ENCODE assay signal across 15 cellular contexts in genomic region chr1:2860476-2861142, GRCh38. TPM values are rescaled to one million over a fixed set of nuclear protein-coding genes. Genes with fewer than 3 reads are reported as not detected.
A peak's percentile ranks its signal among the peaks of the same experiment; 100 is the strongest.
DNase-seq lines count a peak whose midpoint lies in the region; ATAC-seq, FAIRE-seq and TF ChIP-seq lines count a peak whose summit lies in the region.
"Had no signal": no experiment of that assay in that cellular context is flagged by ENCODE, and none has a peak within 500 bp of the region (broad histone marks: within the 10 kb centered on the region; RNA-seq: fewer than 3 reads in every experiment).

No MANE protein-coding gene starts in this region.

- peak overlapping the region; percentile 89 for H2BK15ac ChIP-seq in neuronal stem cell (ENCODE audit: low read length)

- H3K4me1 ChIP-seq in right lobe of liver (no peaks in the 10 kb centered on the region), HepG2 (ENCODE audit: insufficient read depth, low read length) (no peaks in the 10 kb centered on the region), right cardiac atrium (ENCODE audit: control insufficient read depth, insufficient read depth, low read length) (no peaks in the 10 kb centered on the region), neuronal stem cell (ENCODE audit: control insufficient read depth in 2 of 2, insufficient read depth in 1 of 2, low read depth in 1 of 2, low read length in 2 of 2) (peaks cover 0 to 9% of the 10 kb centered on the region in 2 donors)
- H3K4me1 ChIP-seq: A549, HAP-1 had no signal

- peak overlapping the region; percentile 84 for H2AK5ac ChIP-seq in neuronal stem cell (ENCODE audit: low read depth, low read length)

- ATAC-seq in right lobe of liver: no peak
- ATAC-seq in HepG2: no peak
- ATAC-seq in right cardiac atrium: no peak
- no peak for ATAC-seq in GM19467 (IDR thresholded peaks at IDR 0.05; ENCODE audit: unreplicated experiment)
- no peak for ATAC-seq in stimulated activated effector memory CD8-positive, alpha-beta T cell treated with anti-CD3 and anti-CD28 coated beads, Interleukin-12 subunit alpha, Interleukin-12 subunit beta, amount 100 ng/mL, for 72 hours
- ATAC-seq: GM12878 had no signal

- no peaks in the 10 kb centered on the region; the same call in 1 of the 2 replicates for H4K20me1 ChIP-seq in HepG2 (ENCODE audit: insufficient read depth, low read length)

- peaks cover 8% of the 10 kb centered on the region for H3K4me1 Mint-ChIP-seq in stimulated activated effector memory CD8-positive, alpha-beta T cell treated with anti-CD3 and anti-CD28 coated beads, Interleukin-12 subunit alpha, Interleukin-12 subunit beta, amount 100 ng/mL, for 72 hours

- no TSS peak for BruUV-seq in HepG2 (replicated peaks; lab: Mats Ljungman, UMichigan)

- no peak overlapping the region for H2BK120ac ChIP-seq in neuronal stem cell (ENCODE audit: low read depth, low read length)

- peak overlapping the region; percentile 38 for H3K18ac ChIP-seq in neuronal stem cell (ENCODE audit: low read length)

- H2AFZ ChIP-seq in HepG2 (ENCODE audit: low read length) (no peak overlapping the region), neuronal stem cell (ENCODE audit: low read length) (no peak overlapping the region)

- H3K23ac ChIP-seq in neuronal stem cell (ENCODE audit: low read depth, low read length, poor library complexity): no peak overlapping the region

- no peaks in the 10 kb centered on the region for H3K27me3 ChIP-seq in right lobe of liver
- H3K27me3 ChIP-seq in HepG2 (ENCODE audit: control insufficient read depth in 1 of 2, insufficient read depth in 2 of 2, low read length in 2 of 2): peaks cover 11 to 68% of the 10 kb centered on the region in 2 experiments
- no peaks in the 10 kb centered on the region for H3K27me3 ChIP-seq in right cardiac atrium (ENCODE audit: control insufficient read depth, insufficient read depth)
- H3K27me3 ChIP-seq in neuronal stem cell (ENCODE audit: control insufficient read depth in 3 of 3, insufficient read depth in 3 of 3, low read depth in 1 of 3, low read length in 3 of 3): peaks cover 0 to 39% (median 0%) of the 10 kb centered on the region in 3 experiments

- H3K4ac ChIP-seq in neuronal stem cell (ENCODE audit: low read length): no peak overlapping the region

- TF ChIP-seq POLR2A in right lobe of liver (IDR thresholded peaks at IDR 0.05): no peak
- TF ChIP-seq POLR2A in HepG2 (IDR thresholded peaks at IDR 0.05; ENCODE audit: insufficient read depth in 1 of 2, low read depth in 2 of 2, low read length in 2 of 2): no peak

- no peaks in the 10 kb centered on the region for H3K79me1 ChIP-seq in neuronal stem cell (ENCODE audit: low read depth, low read length)

- no peak overlapping the region for H3K4me3 ChIP-seq in right lobe of liver
- H3K4me3 ChIP-seq in HepG2 (replicated peaks in 1 of 3; ENCODE audit: insufficient read depth in 1 of 3, low read depth in 2 of 3, low read length in 3 of 3): no peak overlapping the region
- H3K4me3 ChIP-seq in right cardiac atrium (ENCODE audit: low read length): no peak overlapping the region
- no peak overlapping the region for H3K4me3 ChIP-seq in neuronal stem cell (ENCODE audit: low read length in 2 of 2)
- H3K4me3 ChIP-seq: A549, GM12878, HAP-1 had no signal

- H3K79me2 ChIP-seq in HepG2 (ENCODE audit: insufficient read depth, low read length): no peaks in the 10 kb centered on the region

- H3K9ac ChIP-seq in HepG2 (ENCODE audit: insufficient read depth, low read depth, low read length): no peak overlapping the region
- no peak overlapping the region for H3K9ac ChIP-seq in neuronal stem cell (ENCODE audit: low read depth, low read length, poor library complexity)

- 64% methylated on average over 3 of the region's 30 CpGs for WGBS in right lobe of liver (ENCODE audit: insufficient coverage, low coverage, low lambda C conversion rate, missing lambda C conversion rate)
- WGBS in HepG2 (ENCODE audit: low lambda C conversion rate): 0% methylated on average over 1 of the region's 30 CpGs
- 89% methylated on average over 30 of the region's 30 CpGs for WGBS in right cardiac atrium
- no CpG with 5 or more reads among the region's 30 CpGs for WGBS in neuronal stem cell (ENCODE audit: extremely low coverage in 2 of 2, insufficient read length in 2 of 2, insufficient replicate concordance in 1 of 2), 2 donors

- H2BK5ac ChIP-seq in neuronal stem cell (ENCODE audit: low read length): no peak overlapping the region

- FAIRE-seq in HepG2 (lab: Jason Lieb, UNC): no peak
- FAIRE-seq: A549, GM12878, H1 had no signal

- in situ Hi-C loops in HepG2 (cut with HindIII; ENCODE audit: extremely low pct_ligation_motif_present, low pct_unique_long_range_greater_than_20kb): no loop called here

- peak overlapping the region; percentile 38 for H3K14ac ChIP-seq in neuronal stem cell (ENCODE audit: low read length)

- H3K36me3 ChIP-seq in right lobe of liver: no peaks in the 10 kb centered on the region
- no peaks in the 10 kb centered on the region for H3K36me3 ChIP-seq in HepG2 (replicated peaks in 1 of 2; ENCODE audit: control insufficient read depth in 1 of 2, insufficient read depth in 2 of 2, low read length in 2 of 2)
- no peaks in the 10 kb centered on the region for H3K36me3 ChIP-seq in neuronal stem cell (replicated peaks in 1 of 2; ENCODE audit: control insufficient read depth in 2 of 2, insufficient read depth in 2 of 2, low read length in 2 of 2)
- H3K36me3 ChIP-seq: HAP-1 had no signal

- DNase-seq in right lobe of liver: peak in 2 of 3 donors; percentile 17 to 48
- no peak for DNase-seq in HepG2 (ENCODE audit: low spot score)
- peak in 2 of 3 donors; percentile 3 to 15 for DNase-seq in right cardiac atrium
- DNase-seq in neuronal stem cell (ENCODE audit: low spot score): no peak
- no peak for DNase-seq in stimulated activated effector memory CD8-positive, alpha-beta T cell treated with anti-CD3 and anti-CD28 coated beads, Interleukin-12 subunit alpha, Interleukin-12 subunit beta, amount 100 ng/mL, for 72 hours (ENCODE audit: low spot score in 2 of 2)
- DNase-seq in AG08395 (ENCODE audit: low spot score): no peak
- DNase-seq: C1 segment of cervical spinal cord; CD4-positive, alpha-beta T cell; DMS79 had no signal

- H3K9me3 ChIP-seq in right lobe of liver: no peaks in the 10 kb centered on the region
- no peaks in the 10 kb centered on the region for H3K9me3 ChIP-seq in HepG2 (ENCODE audit: low read length)
- no peaks in the 10 kb centered on the region for H3K9me3 ChIP-seq in right cardiac atrium (ENCODE audit: control insufficient read depth, low read length)
- H3K9me3 ChIP-seq in neuronal stem cell (replicated peaks in 1 of 2; ENCODE audit: control insufficient read depth in 2 of 2, insufficient read depth in 1 of 2, low read depth in 1 of 2, low read length in 2 of 2): peaks cover 0 to 5% of the 10 kb centered on the region in 2 donors
- H3K9me3 ChIP-seq: A549, HAP-1 had no signal

- intact Hi-C loops in right lobe of liver (cut with DNase I): no loop called here
- intact Hi-C loops in HepG2 (cut with micrococcal nuclease; ENCODE audit: unreplicated experiment): no loop called here
- intact Hi-C loops in right cardiac atrium (cut with DNase I): no loop called here

- H4K91ac ChIP-seq in neuronal stem cell (ENCODE audit: low read depth, low read length, poor library complexity): peak overlapping the region; percentile 53

- H2BK12ac ChIP-seq in neuronal stem cell (ENCODE audit: low read length): no peak overlapping the region

- POLR2A ChIA-PET in HepG2 (lab: Yijun Ruan, JAX): no interaction called here

- CTCF ChIA-PET in HepG2 (lab: Yijun Ruan, JAX; ENCODE audit: low intra/inter-chr PET ratio, low total read pairs): no interaction called here

- no peak overlapping the region for H3K27ac Mint-ChIP-seq in stimulated activated effector memory CD8-positive, alpha-beta T cell treated with anti-CD3 and anti-CD28 coated beads, Interleukin-12 subunit alpha, Interleukin-12 subunit beta, amount 100 ng/mL, for 72 hours
- H3K27ac Mint-ChIP-seq: CD4-positive, alpha-beta T cell; IgD-negative memory B cell had no signal

- no peak for TF ChIP-seq EP300 in HepG2 (IDR thresholded peaks at IDR 0.05; ENCODE audit: low read depth in 2 of 2, low read length in 2 of 2)
- TF ChIP-seq EP300 in HepG2 (CRISPR knock-in tag; IDR thresholded peaks at IDR 0.05; ENCODE audit: borderline replicate concordance): no peak

- peaks cover 3% of the 10 kb centered on the region for H3K9me3 Mint-ChIP-seq in stimulated activated effector memory CD8-positive, alpha-beta T cell treated with anti-CD3 and anti-CD28 coated beads, Interleukin-12 subunit alpha, Interleukin-12 subunit beta, amount 100 ng/mL, for 72 hours
- H3K9me3 Mint-ChIP-seq: CD4-positive, alpha-beta T cell had no signal

- TF ChIP-seq CTCF in right lobe of liver (IDR thresholded peaks at IDR 0.05) (no peak), HepG2 (CRISPR knock-in tag; IDR thresholded peaks at IDR 0.05) (no peak)

- no peak overlapping the region for H4K8ac ChIP-seq in neuronal stem cell (ENCODE audit: low read depth, low read length)

- no peak overlapping the region for H3K4me2 ChIP-seq in HepG2 (ENCODE audit: low read depth, low read length)
- no peak overlapping the region for H3K4me2 ChIP-seq in neuronal stem cell (ENCODE audit: insufficient read depth, low read length, poor library complexity, severe bottlenecking)
- H3K4me2 ChIP-seq: A549 had no signal

- H3K4me3 Mint-ChIP-seq in stimulated activated effector memory CD8-positive, alpha-beta T cell treated with anti-CD3 and anti-CD28 coated beads, Interleukin-12 subunit alpha, Interleukin-12 subunit beta, amount 100 ng/mL, for 72 hours: no peak overlapping the region
- H3K4me3 Mint-ChIP-seq: CD4-positive, alpha-beta T cell; IgD-negative memory B cell had no signal

- no peaks in the 10 kb centered on the region for H3K36me3 Mint-ChIP-seq in stimulated activated effector memory CD8-positive, alpha-beta T cell treated with anti-CD3 and anti-CD28 coated beads, Interleukin-12 subunit alpha, Interleukin-12 subunit beta, amount 100 ng/mL, for 72 hours
- H3K36me3 Mint-ChIP-seq: IgD-negative memory B cell had no signal

- no peak overlapping the region for H3K27ac ChIP-seq in right lobe of liver
- H3K27ac ChIP-seq in HepG2 (ENCODE audit: extremely low read length, insufficient read depth, low read length): no peak overlapping the region
- H3K27ac ChIP-seq in right cardiac atrium (ENCODE audit: low read length): no peak overlapping the region
- H3K27ac ChIP-seq in neuronal stem cell (replicated peaks; ENCODE audit: low read length): no peak overlapping the region
- H3K27ac ChIP-seq: A549 had no signal

- no peak for TF ChIP-seq RAD21 in HepG2 (CRISPR knock-in tag; IDR thresholded peaks at IDR 0.05)

RNA-seq across cellular contexts. Expression of gene TTC34, which starts 59.1 kb away (rescaled TPM):
- total RNA-seq in right lobe of liver (under 1 TPM in 5 of 6 experiments, not detected in 1; 0.06 to 0.23 (median 0.18) TPM), HepG2 (2016; rRNA removed; fragmentation: Illumina TruSeq; extraction: Trizol) (0.07 TPM in 1 of 2 replicates, not detected in the other), right cardiac atrium (1 to 10 TPM in 2 of 4 donors, under 1 TPM in 2; 0.53 to 1.5 (median 0.94) TPM)
- total RNA-seq in HepG2 (2016; cell fraction: cytosol; rRNA removed; fragmentation: Illumina TruSeq; extraction: Trizol; ENCODE audit: low read depth): not detected in 2 replicates
- total RNA-seq in HepG2 (2016; cell fraction: insoluble cytoplasmic fraction; rRNA removed; fragmentation: Illumina TruSeq; extraction: Trizol): 0.09 TPM in 1 of 2 replicates, not detected in the other
- 0.03 TPM in 1 of 2 replicates, not detected in the other for total RNA-seq in HepG2 (2016; cell fraction: membrane; rRNA removed; fragmentation: Illumina TruSeq; extraction: Trizol)
- total RNA-seq in HepG2 (2016; cell fraction: nucleus; rRNA removed; fragmentation: Illumina TruSeq; extraction: Trizol): 0.22 and 0.31 TPM in 2 replicates
- polyA plus RNA-seq in HepG2 (2011; rRNA removed) (0.11 and 0.13 TPM in 2 replicates), right cardiac atrium (0.27 TPM)
- polyA plus RNA-seq in HepG2 (2011; cell fraction: cytosol; rRNA removed): 0.01 and 0.03 TPM in 2 replicates
- 1.1 and 1.5 TPM in 2 replicates for polyA plus RNA-seq in HepG2 (2011; cell fraction: nucleus; rRNA removed)
- 0.08 and 0.16 TPM in 2 replicates for polyA plus RNA-seq in HepG2 (2012)
- polyA plus RNA-seq in HepG2 (2016; cell fraction: cytosol; fragmentation: Illumina TruSeq; extraction: Trizol; ENCODE audit: low read depth): 0.01 TPM in 1 of 2 replicates, not detected in the other
- polyA plus RNA-seq in HepG2 (2016; cell fraction: insoluble cytoplasmic fraction; fragmentation: Illumina TruSeq; extraction: Trizol; ENCODE audit: low read depth): 0.03 and 0.05 TPM in 2 replicates
- polyA plus RNA-seq in HepG2 (2016; cell fraction: membrane; fragmentation: Illumina TruSeq; extraction: Trizol; ENCODE audit: low read depth): 0.03 TPM in 1 of 2 replicates, not detected in the other
- 0.33 and 0.36 TPM in 2 replicates for polyA plus RNA-seq in HepG2 (2016; cell fraction: nucleus; fragmentation: Illumina TruSeq; extraction: Trizol; ENCODE audit: insufficient read depth, low read depth)
- 0.84 and 0.87 TPM in 2 replicates for polyA minus RNA-seq in HepG2 (2011; rRNA and poly(A)+ RNA removed; ENCODE audit: low replicate concordance)
- 0.09 and 0.10 TPM in 2 replicates for polyA minus RNA-seq in HepG2 (2011; cell fraction: cytosol; rRNA and poly(A)+ RNA removed)
- polyA minus RNA-seq in HepG2 (2011; cell fraction: nucleus; rRNA and poly(A)+ RNA removed): 1.7 and 2.5 TPM in 2 replicates
- polyA plus RNA-seq in neuronal stem cell (2013, experiment 1 of 2): 0.39 TPM
- polyA plus RNA-seq in neuronal stem cell (2013, experiment 2 of 2): 0.35 TPM

Comparison
In these comparisons a context has a peak if more than half of its experiments do, and no peak if none do; other contexts are left out.
1. DNase-seq: peak in right lobe of liver (2 of 3) and right cardiac atrium (2 of 3); none in HepG2 (single experiment), neuronal stem cell (single experiment), stimulated activated effector memory CD8-positive, alpha-beta T cell treated with anti-CD3 and anti-CD28 coated beads, Interleukin-12 subunit alpha, Interleukin-12 subunit beta, amount 100 ng/mL, for 72 hours (0 of 2) and AG08395 (single experiment).